Comparison of ENCODE assay signal across 25 cellular contexts in genomic region chr6:38801305-38801704, GRCh38.
DNase-seq lines count a peak whose midpoint lies in the region; ATAC-seq and TF ChIP-seq lines count a peak whose summit lies in the region.
"Had no signal": no experiment of that assay in that cellular context is flagged by ENCODE, and none has a peak within 500 bp of the region (broad histone marks: within the 10 kb centered on the region; RNA-seq: fewer than 3 reads in every experiment).

No MANE protein-coding gene starts in this region.

- ATAC-seq in SK-N-SH treated with all-trans-retinoic acid at 6 μM for 48 hours, result no peak
- ATAC-seq in GM19397 (IDR thresholded peaks at IDR 0.05; ENCODE audit: unreplicated experiment), result no peak
- ATAC-seq: A549, HepG2 had no signal

- no peak for TF ChIP-seq CTCF in nephron (IDR thresholded peaks at IDR 0.05; ENCODE audit: unreplicated experiment in 3 of 3)

- H3K27ac Mint-ChIP-seq in nephron, result peak overlapping the region in 2 of 3 experiments; percentile 46 to 57
- H3K27ac Mint-ChIP-seq: CD4-positive, alpha-beta T cell had no signal

- no peaks in the 10 kb centered on the region for H3K9me3 Mint-ChIP-seq in nephron
- H3K9me3 Mint-ChIP-seq: CD4-positive, alpha-beta T cell had no signal

- peaks cover 3% of the 10 kb centered on the region for H3K27me3 Mint-ChIP-seq in nephron (ENCODE audit: low read depth)

- H3K36me3 Mint-ChIP-seq in nephron (ENCODE audit: low read depth), result no peaks in the 10 kb centered on the region

- DNase-seq in NCI-H1694 (lab: John Stamatoyannopoulos, UW), result peak; percentile 76
- DNase-seq in NCI-H446 treated with DMSO at 0.1 percent for 48 hours (lab: John Stamatoyannopoulos, UW), result peak; percentile 91
- DNase-seq in OCI-M2 (lab: John Stamatoyannopoulos, UW; ENCODE audit: unreplicated experiment), result no peak
- no peak for DNase-seq in NCI-H187 treated with DMSO at 0.1 percent for 48 hours (lab: John Stamatoyannopoulos, UW)
- DNase-seq: AML-193; CD4-positive, alpha-beta T cell; DMS79; EL; GDM1; H7; Karpas-422; NCI-H1092; NCI-H1417 treated with DMSO at 0.1 percent for 48 hours; NCI-H1930; NCI-H2107; NCI-H510A; NCI-H774; Peyer's patch; SIG-M5; T-helper 2 cell had no signal

- peaks cover 51% of the 10 kb centered on the region for H3K4me1 Mint-ChIP-seq in nephron

- no peak overlapping the region for H3K4me3 Mint-ChIP-seq in nephron
- H3K4me3 Mint-ChIP-seq: CD4-positive, alpha-beta T cell had no signal

TF ChIP-seq in SK-N-SH treated with all-trans-retinoic acid at 6 μM for 48 hours, 23 proteins besides CTCF, POLR2A, EP300 and RAD21:
- TF ChIP-seq RARB (CRISPR knock-in tag; IDR thresholded peaks at IDR 0.05) (no peak), TCF4 (CRISPR knock-in tag; IDR thresholded peaks at IDR 0.05; ENCODE audit: borderline replicate concordance) (peak; percentile 74)

Comparison
In these comparisons a context has a peak if more than half of its experiments do, and no peak if none do; other contexts are left out.
1. DNase-seq: peak in NCI-H1694 (single experiment) and NCI-H446 treated with DMSO at 0.1 percent for 48 hours (single experiment); none in OCI-M2 (single experiment) and NCI-H187 treated with DMSO at 0.1 percent for 48 hours (single experiment).